ENCODE assay signal across 1 cellular context in genomic region chr3:114455432-114455831, GRCh38.
TF ChIP-seq lines count a peak whose summit lies in the region.

No MANE protein-coding gene starts in this region.

TF ChIP-seq in GM12878, 131 proteins besides CTCF, POLR2A, EP300 and RAD21 (continued from another document):
- TF ChIP-seq, protein P1, sequence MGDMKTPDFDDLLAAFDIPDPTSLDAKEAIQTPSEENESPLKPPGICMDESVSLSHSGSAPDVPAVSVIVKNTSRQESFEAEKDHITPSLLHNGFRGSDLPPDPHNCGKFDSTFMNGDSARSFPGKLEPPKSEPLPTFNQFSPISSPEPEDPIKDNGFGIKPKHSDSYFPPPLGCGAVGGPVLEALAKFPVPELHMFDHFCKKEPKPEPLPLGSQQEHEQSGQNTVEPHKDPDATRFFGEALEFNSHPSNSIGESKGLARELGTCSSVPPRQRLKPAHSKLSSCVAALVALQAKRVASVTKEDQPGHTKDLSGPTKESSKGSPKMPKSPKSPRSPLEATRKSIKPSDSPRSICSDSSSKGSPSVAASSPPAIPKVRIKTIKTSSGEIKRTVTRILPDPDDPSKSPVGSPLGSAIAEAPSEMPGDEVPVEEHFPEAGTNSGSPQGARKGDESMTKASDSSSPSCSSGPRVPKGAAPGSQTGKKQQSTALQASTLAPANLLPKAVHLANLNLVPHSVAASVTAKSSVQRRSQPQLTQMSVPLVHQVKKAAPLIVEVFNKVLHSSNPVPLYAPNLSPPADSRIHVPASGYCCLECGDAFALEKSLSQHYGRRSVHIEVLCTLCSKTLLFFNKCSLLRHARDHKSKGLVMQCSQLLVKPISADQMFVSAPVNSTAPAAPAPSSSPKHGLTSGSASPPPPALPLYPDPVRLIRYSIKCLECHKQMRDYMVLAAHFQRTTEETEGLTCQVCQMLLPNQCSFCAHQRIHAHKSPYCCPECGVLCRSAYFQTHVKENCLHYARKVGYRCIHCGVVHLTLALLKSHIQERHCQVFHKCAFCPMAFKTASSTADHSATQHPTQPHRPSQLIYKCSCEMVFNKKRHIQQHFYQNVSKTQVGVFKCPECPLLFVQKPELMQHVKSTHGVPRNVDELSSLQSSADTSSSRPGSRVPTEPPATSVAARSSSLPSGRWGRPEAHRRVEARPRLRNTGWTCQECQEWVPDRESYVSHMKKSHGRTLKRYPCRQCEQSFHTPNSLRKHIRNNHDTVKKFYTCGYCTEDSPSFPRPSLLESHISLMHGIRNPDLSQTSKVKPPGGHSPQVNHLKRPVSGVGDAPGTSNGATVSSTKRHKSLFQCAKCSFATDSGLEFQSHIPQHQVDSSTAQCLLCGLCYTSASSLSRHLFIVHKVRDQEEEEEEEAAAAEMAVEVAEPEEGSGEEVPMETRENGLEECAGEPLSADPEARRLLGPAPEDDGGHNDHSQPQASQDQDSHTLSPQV (IDR thresholded peaks at IDR 0.05): no peak
- TF ChIP-seq, protein P2, sequence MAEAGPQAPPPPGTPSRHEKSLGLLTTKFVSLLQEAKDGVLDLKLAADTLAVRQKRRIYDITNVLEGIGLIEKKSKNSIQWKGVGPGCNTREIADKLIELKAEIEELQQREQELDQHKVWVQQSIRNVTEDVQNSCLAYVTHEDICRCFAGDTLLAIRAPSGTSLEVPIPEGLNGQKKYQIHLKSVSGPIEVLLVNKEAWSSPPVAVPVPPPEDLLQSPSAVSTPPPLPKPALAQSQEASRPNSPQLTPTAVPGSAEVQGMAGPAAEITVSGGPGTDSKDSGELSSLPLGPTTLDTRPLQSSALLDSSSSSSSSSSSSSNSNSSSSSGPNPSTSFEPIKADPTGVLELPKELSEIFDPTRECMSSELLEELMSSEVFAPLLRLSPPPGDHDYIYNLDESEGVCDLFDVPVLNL (IDR thresholded peaks at IDR 0.05; ENCODE audit: low read depth, low read length): no peak
- TF ChIP-seq, protein P3, sequence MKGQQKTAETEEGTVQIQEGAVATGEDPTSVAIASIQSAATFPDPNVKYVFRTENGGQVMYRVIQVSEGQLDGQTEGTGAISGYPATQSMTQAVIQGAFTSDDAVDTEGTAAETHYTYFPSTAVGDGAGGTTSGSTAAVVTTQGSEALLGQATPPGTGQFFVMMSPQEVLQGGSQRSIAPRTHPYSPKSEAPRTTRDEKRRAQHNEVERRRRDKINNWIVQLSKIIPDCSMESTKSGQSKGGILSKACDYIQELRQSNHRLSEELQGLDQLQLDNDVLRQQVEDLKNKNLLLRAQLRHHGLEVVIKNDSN (IDR thresholded peaks at IDR 0.05; ENCODE audit: borderline replicate concordance, extremely low read length, insufficient read depth, low read depth, low read length): no peak
- no peak for TF ChIP-seq BCL3 (IDR thresholded peaks at IDR 0.05; ENCODE audit: borderline replicate concordance, insufficient read depth, low read depth, low read length, poor library complexity, severe bottlenecking)
- TF ChIP-seq MTA2 (IDR thresholded peaks at IDR 0.05; ENCODE audit: low read depth): no peak
- TF ChIP-seq SUPT20H (IDR thresholded peaks at IDR 0.05; ENCODE audit: borderline replicate concordance, control insufficient read depth, low read depth, low read length): no peak
- TF ChIP-seq CREB1 (IDR thresholded peaks at IDR 0.05; ENCODE audit: low read depth): no peak
- TF ChIP-seq, protein P4, sequence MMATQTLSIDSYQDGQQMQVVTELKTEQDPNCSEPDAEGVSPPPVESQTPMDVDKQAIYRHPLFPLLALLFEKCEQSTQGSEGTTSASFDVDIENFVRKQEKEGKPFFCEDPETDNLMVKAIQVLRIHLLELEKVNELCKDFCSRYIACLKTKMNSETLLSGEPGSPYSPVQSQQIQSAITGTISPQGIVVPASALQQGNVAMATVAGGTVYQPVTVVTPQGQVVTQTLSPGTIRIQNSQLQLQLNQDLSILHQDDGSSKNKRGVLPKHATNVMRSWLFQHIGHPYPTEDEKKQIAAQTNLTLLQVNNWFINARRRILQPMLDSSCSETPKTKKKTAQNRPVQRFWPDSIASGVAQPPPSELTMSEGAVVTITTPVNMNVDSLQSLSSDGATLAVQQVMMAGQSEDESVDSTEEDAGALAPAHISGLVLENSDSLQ (IDR thresholded peaks at IDR 0.05): no peak
- no peak for TF ChIP-seq KDM1A (IDR thresholded peaks at IDR 0.05; ENCODE audit: borderline replicate concordance)
